ENCODE assay signal across 8 cellular contexts in the genomic region with DNA sequence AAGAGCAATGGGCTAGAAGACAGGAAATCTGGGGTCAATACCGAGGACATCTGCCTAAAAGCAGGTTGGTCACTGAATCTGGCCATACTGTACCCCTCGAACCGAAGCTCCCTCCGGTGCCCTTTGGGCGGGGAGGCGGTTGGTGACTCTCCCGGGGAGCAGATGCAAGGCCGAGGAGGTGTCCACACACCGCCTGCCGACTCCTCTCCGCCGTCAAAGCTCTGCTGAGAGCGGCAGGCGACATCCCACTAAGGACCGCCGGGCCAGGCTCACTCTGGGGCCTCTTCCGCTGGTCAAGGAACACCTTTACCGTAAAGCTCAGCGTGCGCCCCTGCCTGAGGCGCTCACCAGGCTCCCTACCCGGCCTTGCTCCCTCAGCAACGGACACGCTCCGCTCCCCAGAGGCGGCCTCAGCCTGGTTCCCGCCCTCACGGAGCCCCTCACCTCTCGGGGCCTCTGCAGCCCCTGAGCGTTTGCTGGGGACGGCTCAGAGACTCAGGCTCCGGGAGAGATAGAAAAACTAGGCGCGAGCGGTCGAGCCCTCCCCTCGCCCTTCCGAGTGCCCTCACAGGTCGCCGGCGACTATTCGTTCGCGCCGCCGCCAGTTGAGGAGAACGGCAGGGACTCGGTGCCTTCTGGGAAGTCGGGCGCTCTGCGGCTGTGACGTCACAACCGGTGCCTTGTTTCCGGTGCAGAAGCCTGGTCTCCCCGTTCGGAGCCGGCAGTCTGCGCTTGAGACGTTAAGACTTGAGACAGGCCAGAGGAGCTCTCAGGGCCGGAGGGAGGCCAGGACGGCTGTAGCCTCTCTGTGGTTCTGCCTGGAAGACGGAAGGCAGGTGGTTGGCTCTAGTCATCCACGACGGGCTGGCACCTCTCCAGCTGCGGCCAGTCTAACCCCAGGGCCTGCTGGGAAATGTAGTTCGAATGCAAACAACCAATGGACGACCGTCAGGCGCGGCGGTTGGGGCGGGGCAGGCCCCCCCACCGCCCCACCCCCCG. TPM values are rescaled to one million over a fixed set of nuclear protein-coding genes. Genes with fewer than 3 reads are reported as not detected.
DNase-seq lines count a peak whose midpoint lies in the region; ATAC-seq, FAIRE-seq and TF ChIP-seq lines count a peak whose summit lies in the region.

A gene with protein sequence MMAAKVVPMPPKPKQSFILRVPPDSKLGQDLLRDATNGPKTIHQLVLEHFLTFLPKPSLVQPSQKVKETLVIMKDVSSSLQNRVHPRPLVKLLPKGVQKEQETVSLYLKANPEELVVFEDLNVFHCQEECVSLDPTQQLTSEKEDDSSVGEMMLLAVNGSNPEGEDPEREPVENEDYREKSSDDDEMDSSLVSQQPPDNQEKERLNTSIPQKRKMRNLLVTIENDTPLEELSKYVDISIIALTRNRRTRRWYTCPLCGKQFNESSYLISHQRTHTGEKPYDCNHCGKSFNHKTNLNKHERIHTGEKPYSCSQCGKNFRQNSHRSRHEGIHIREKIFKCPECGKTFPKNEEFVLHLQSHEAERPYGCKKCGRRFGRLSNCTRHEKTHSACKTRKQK (minus strand): TSS at position 616 of the 999 bp plus-strand sequence. CDS start 1,403 bp downstream, outside the sequence.

- H4K20me1 ChIP-seq in astrocyte (ENCODE audit: insufficient read depth, low read length): peaks cover 5% of the 10 kb centered on the region

- peaks cover 1% of the 10 kb centered on the region for H3K9me3 ChIP-seq in astrocyte (ENCODE audit: insufficient read depth, low read depth, low read length)
- no peaks in the 10 kb centered on the region for H3K9me3 ChIP-seq in aorta (ENCODE audit: control insufficient read depth, low read length)

- H3K9me3 Mint-ChIP-seq in astrocyte (ENCODE audit: unreplicated experiment): peaks cover 13% of the 10 kb centered on the region

- 1% methylated on average over 64 to 74 of the region's 74 CpGs for WGBS in aorta, 2 donors

- ATAC-seq in GM18508 (IDR thresholded peaks at IDR 0.05; ENCODE audit: insufficient read depth, unreplicated experiment) (peak; percentile 54), HG02981 (IDR thresholded peaks at IDR 0.05; ENCODE audit: unreplicated experiment) (peak; percentile 91), aorta (ENCODE audit: low FRiP score) (peak; percentile 99)

- H3K4me3 ChIP-seq in astrocyte (ENCODE audit: insufficient read depth, low read depth, low read length) (peak within 1 kb of the TSS; percentile 97), rectal smooth muscle tissue (ENCODE audit: low read length) (peak within 1 kb of the TSS; percentile 92), aorta (ENCODE audit: low read length in 2 of 2) (peak within 1 kb of the TSS; percentile 32 to 92)

- intact Hi-C loops in aorta (cut with DNase I): loop anchor here in 1 of 2 donors (5.0 kb wide), 1 partner anchor 42 kb away; no protein-coding TSS in a partner anchor

- peaks cover 37% of the 10 kb centered on the region for H3K36me3 Mint-ChIP-seq in astrocyte (ENCODE audit: low read depth, unreplicated experiment)

- H3K79me2 ChIP-seq in astrocyte (ENCODE audit: insufficient read depth, low read length): peaks cover 21% of the 10 kb centered on the region

- H3K27ac ChIP-seq in astrocyte (ENCODE audit: low read depth, low read length) (peak within 1 kb of the TSS; percentile 97), rectal smooth muscle tissue (ENCODE audit: low read depth, low read length) (peak within 1 kb of the TSS; percentile 99), aorta (ENCODE audit: low read depth in 1 of 2, low read length in 2 of 2) (peak within 1 kb of the TSS; percentile 18 to 91)

- H3K36me3 ChIP-seq in astrocyte (ENCODE audit: insufficient read depth, low read length) (peaks cover 22% of the 10 kb centered on the region), rectal smooth muscle tissue (ENCODE audit: control insufficient read depth, insufficient read depth, low read length) (peaks cover 21% of the 10 kb centered on the region), aorta (ENCODE audit: control insufficient read depth in 1 of 2, insufficient read depth in 2 of 2, low read length in 1 of 2) (peaks cover 8 to 9% of the 10 kb centered on the region in 2 donors)

- DNase-seq in NCI-H2029 treated with DMSO at 0.1 percent for 48 hours (lab: John Stamatoyannopoulos, UW) (peak; percentile 94), T-helper 22 cell (ENCODE audit: low read depth) (peak; percentile 86), astrocyte (ENCODE audit: low read depth) (peak; percentile 92), hepatic stellate cell (ENCODE audit: low spot score) (peak; percentile 96), aorta (peak; percentile 98 to 99)

- H3K9ac ChIP-seq in astrocyte (ENCODE audit: low read length) (peak within 1 kb of the TSS; percentile 91), rectal smooth muscle tissue (ENCODE audit: low read length) (peak within 1 kb of the TSS; percentile 99)

- H3K4me3 Mint-ChIP-seq in astrocyte (ENCODE audit: unreplicated experiment): peak within 1 kb of the TSS; percentile 92

- H3K4me1 ChIP-seq in astrocyte (ENCODE audit: insufficient read depth, low read length) (peaks cover 8% of the 10 kb centered on the region), rectal smooth muscle tissue (ENCODE audit: control insufficient read depth, insufficient read depth, low read length) (no peaks in the 10 kb centered on the region), aorta (ENCODE audit: control insufficient read depth in 1 of 2, insufficient read depth in 2 of 2, low read length in 2 of 2) (no peaks in the 10 kb centered on the region)

- no peak for FAIRE-seq in astrocyte (lab: Jason Lieb, UNC)

- no peaks in the 10 kb centered on the region for H3K27me3 ChIP-seq in astrocyte (ENCODE audit: insufficient read depth, low read length)
- no peaks in the 10 kb centered on the region for H3K27me3 ChIP-seq in rectal smooth muscle tissue (ENCODE audit: control insufficient read depth, insufficient read depth, low read length)
- no peaks in the 10 kb centered on the region for H3K27me3 ChIP-seq in aorta (ENCODE audit: control insufficient read depth in 1 of 2, insufficient read depth in 2 of 2, low read length in 1 of 2)

- H3K27ac Mint-ChIP-seq in astrocyte (ENCODE audit: unreplicated experiment): peak within 1 kb of the TSS; percentile 96

- no peaks in the 10 kb centered on the region for H3K27me3 Mint-ChIP-seq in astrocyte (ENCODE audit: low read depth, unreplicated experiment)

- H3K4me1 Mint-ChIP-seq in astrocyte (ENCODE audit: low read depth, unreplicated experiment): peaks cover 9% of the 10 kb centered on the region

- peak within 1 kb of the TSS; percentile 100 for H2AFZ ChIP-seq in astrocyte (ENCODE audit: low read depth, low read length)

- no peak for TF ChIP-seq CTCF in astrocyte (IDR thresholded peaks at IDR 0.05; ENCODE audit: insufficient read depth, low read depth, low read length)

- peak within 1 kb of the TSS; percentile 95 for H3K4me2 ChIP-seq in astrocyte (ENCODE audit: low read length)

RNA-seq across cellular contexts. Expression of the gene that starts here (rescaled TPM):
- total RNA-seq in astrocyte: 8.6 and 9.2 TPM in 2 replicates
- total RNA-seq in aorta: 1 to 10 TPM; 7.4 to 8.1 TPM
- 1 to 10 TPM; 4.0 to 4.5 TPM for polyA plus RNA-seq in aorta

Comparison
In these comparisons a context has a peak if more than half of its experiments do, and no peak if none do; other contexts are left out.
1. Peak in every context shown above with its lines: DNase-seq, ATAC-seq, H3K4me3 ChIP-seq and H3K27ac ChIP-seq.